ENCODE assay signal across 10 cellular contexts in the genomic region with DNA sequence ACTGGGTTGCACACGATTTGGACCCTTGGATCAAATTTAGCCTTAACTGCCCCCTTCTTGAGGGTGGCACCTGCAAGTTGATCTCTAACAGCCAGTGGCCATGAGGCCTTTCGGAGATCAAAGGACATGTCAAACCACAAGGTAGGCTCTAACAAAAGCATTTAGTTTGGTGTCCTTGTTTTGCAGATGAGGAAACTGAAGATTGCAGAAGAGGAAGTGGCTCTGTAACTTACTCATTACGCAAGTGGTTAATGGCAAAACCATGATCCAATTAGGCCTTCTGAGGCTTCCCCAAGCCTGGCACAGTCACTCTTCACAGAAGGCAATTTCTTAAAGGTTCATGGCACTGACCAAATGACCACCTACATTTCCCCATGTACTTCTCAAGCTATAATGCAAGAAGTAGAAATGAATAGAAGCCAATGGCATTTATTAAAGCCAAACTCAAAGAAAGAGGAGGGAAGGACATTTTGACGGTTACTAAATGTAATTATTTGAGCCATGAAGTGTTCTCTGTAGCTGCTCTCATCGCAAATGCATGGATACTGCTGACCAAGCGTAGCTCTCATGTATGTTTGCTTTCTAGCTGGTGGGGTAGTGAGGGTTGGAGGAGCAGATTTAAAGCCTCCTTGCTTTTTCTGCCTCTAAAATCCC. TPM values are rescaled to one million over a fixed set of nuclear protein-coding genes. Genes with fewer than 3 reads are reported as not detected.
DNase-seq lines count a peak whose midpoint lies in the region; ATAC-seq and TF ChIP-seq lines count a peak whose summit lies in the region.
"Had no signal": no experiment of that assay in that cellular context is flagged by ENCODE, and none has a peak within 500 bp of the region (broad histone marks: within the 10 kb centered on the region; RNA-seq: fewer than 3 reads in every experiment).

No MANE protein-coding gene starts in this region.

- no peak overlapping the region for H3K4me3 Mint-ChIP-seq in chondrocyte (ENCODE audit: unreplicated experiment)

- H3K36me3 ChIP-seq in psoas muscle (ENCODE audit: insufficient read depth in 1 of 2, low read depth in 1 of 2): no peaks in the 10 kb centered on the region

- intact Hi-C loops in psoas muscle (cut with DNase I): no loop called here

- TF ChIP-seq CTCF in chondrocyte (IDR thresholded peaks at IDR 0.05): no peak
- no peak for TF ChIP-seq CTCF in psoas muscle (IDR thresholded peaks at IDR 0.05)

- no peaks in the 10 kb centered on the region for H3K36me3 Mint-ChIP-seq in chondrocyte (ENCODE audit: low read depth)

- no peak overlapping the region for H3K27ac Mint-ChIP-seq in chondrocyte (ENCODE audit: unreplicated experiment)

- H3K4me3 ChIP-seq in psoas muscle: no peak overlapping the region

- ATAC-seq in HG03039 (IDR thresholded peaks at IDR 0.05; ENCODE audit: unreplicated experiment) (peak; percentile 81), psoas muscle (no peak)

- no peaks in the 10 kb centered on the region for H3K9me3 Mint-ChIP-seq in chondrocyte (ENCODE audit: low read depth)

- 81 to 83% (median 82%) methylated on average over 6 of the region's 6 CpGs for WGBS in psoas muscle, 3 donors

- H3K4me1 Mint-ChIP-seq in chondrocyte (ENCODE audit: low read depth): no peaks in the 10 kb centered on the region

- no peak overlapping the region for H3K27ac ChIP-seq in psoas muscle

- H3K4me1 ChIP-seq in psoas muscle: no peaks in the 10 kb centered on the region

- H3K27me3 ChIP-seq in psoas muscle (ENCODE audit: insufficient read depth in 3 of 3, low read length in 2 of 3): peaks cover 0 to 4% (median 0%) of the 10 kb centered on the region in 3 donors

- DNase-seq in AML-193 (lab: John Stamatoyannopoulos, UW) (peak; percentile 95 to 96), GM19238 (ENCODE audit: insufficient read length, low spot score) (peak; percentile 39), OCI-M1 (lab: John Stamatoyannopoulos, UW) (peak; percentile 47), chondrocyte (ENCODE audit: low spot score) (no peak), psoas muscle (no peak)
- DNase-seq in activated naive CD4-positive, alpha-beta T cell (lab: John Stamatoyannopoulos, UW): no peak
- no peak for DNase-seq in activated CD8-positive, alpha-beta memory T cell treated with anti-CD3 and anti-CD28 coated beads for 24 hours

- H3K9me3 ChIP-seq in psoas muscle: no peaks in the 10 kb centered on the region

- H3K27me3 Mint-ChIP-seq in chondrocyte (ENCODE audit: low read depth): peaks cover 26% of the 10 kb centered on the region

RNA-seq across cellular contexts. Expression of a gene that starts 32.8 kb away (rescaled TPM):
- total RNA-seq in chondrocyte (not detected in 3 replicates), psoas muscle (under 1 TPM; 0.23 to 0.94 (median 0.46) TPM)
- polyA plus RNA-seq in psoas muscle: under 1 TPM; 0.07 to 0.51 (median 0.10) TPM
- total RNA-seq: mononuclear cell had no signal
- polyA plus RNA-seq: BJ had no signal

RNA-seq across cellular contexts. Expression of a gene that starts 55.5 kb away (rescaled TPM):
- total RNA-seq in chondrocyte: 53.1 to 77.6 TPM (median 53.4 TPM) in 3 replicates
- 10 to 100 TPM; 46.5 to 68.0 (median 59.3) TPM for total RNA-seq in psoas muscle
- 10 to 100 TPM; 15.2 to 32.8 (median 16.4) TPM for polyA plus RNA-seq in psoas muscle

RNA-seq across cellular contexts. Expression of a gene that starts 58.8 kb away (rescaled TPM):
- total RNA-seq in chondrocyte: 0.32 to 0.44 TPM in 2 of 3 replicates, not detected in the other
- total RNA-seq in psoas muscle: under 1 TPM in 3 of 4 donors, not detected in 1; 0.18 to 0.22 (median 0.21) TPM
- under 1 TPM; 0.05 to 0.12 (median 0.11) TPM for polyA plus RNA-seq in psoas muscle

Comparison
In these comparisons a context has a peak if more than half of its experiments do, and no peak if none do; other contexts are left out.
1. DNase-seq: peak in AML-193 (2 of 2), GM19238 (single experiment) and OCI-M1 (single experiment); none in chondrocyte (single experiment), activated naive CD4-positive, alpha-beta T cell (0 of 4), activated CD8-positive, alpha-beta memory T cell treated with anti-CD3 and anti-CD28 coated beads for 24 hours (single experiment) and psoas muscle (0 of 2).